1 cellular context compared by ENCODE assay signal in genomic region chr6:44338228-44339122, GRCh38.
A peak's percentile ranks its signal among the peaks of the same experiment; 100 is the strongest.
TF ChIP-seq lines count a peak whose summit lies in the region.

No MANE protein-coding gene starts in this region.

TF ChIP-seq in K562, 482 proteins besides CTCF, POLR2A, EP300 and RAD21 (continued from another document and continues in another):
- no peak for TF ChIP-seq ZNF592 (IDR thresholded peaks at IDR 0.05)
- no peak for TF ChIP-seq ZNF253 (CRISPR knock-in tag; conservative IDR thresholded peaks at IDR 0.05)
- peak; percentile 92 for TF ChIP-seq DEAF1 (CRISPR knock-in tag; IDR thresholded peaks at IDR 0.05)
- no peak for TF ChIP-seq PRPF4 (IDR thresholded peaks at IDR 0.05; ENCODE audit: insufficient read depth, low read depth, low read length, poor library complexity, severe bottlenecking)
- TF ChIP-seq TCF3 (CRISPR knock-in tag; IDR thresholded peaks at IDR 0.05): no peak
- TF ChIP-seq PBX2 (CRISPR knock-in tag; IDR thresholded peaks at IDR 0.05; ENCODE audit: low read depth): no peak
- TF ChIP-seq PBX2 (tag; conservative IDR thresholded peaks at IDR 0.05; ENCODE audit: low read depth): no peak
- no peak for TF ChIP-seq FOXJ3 (CRISPR knock-in tag; IDR thresholded peaks at IDR 0.05)
- no peak for TF ChIP-seq SMAD4 (CRISPR knock-in tag; conservative IDR thresholded peaks at IDR 0.05)
- no peak for TF ChIP-seq POLR2H (tag; IDR thresholded peaks at IDR 0.05; ENCODE audit: low read depth)
- TF ChIP-seq RBM25 (IDR thresholded peaks at IDR 0.05; ENCODE audit: low read depth, low read length, severe bottlenecking): no peak
- no peak for TF ChIP-seq CXXC5 (CRISPR knock-in tag; IDR thresholded peaks at IDR 0.05)
- no peak for TF ChIP-seq KLF6 (CRISPR knock-in tag; IDR thresholded peaks at IDR 0.05; ENCODE audit: borderline replicate concordance)
- TF ChIP-seq ZNF274 (IDR thresholded peaks at IDR 0.05; ENCODE audit: borderline replicate concordance, low read depth, low read length): no peak
- TF ChIP-seq PHF21A (IDR thresholded peaks at IDR 0.05; ENCODE audit: borderline replicate concordance, low read depth): no peak
- no peak for TF ChIP-seq KDM2B (CRISPR knock-in tag; IDR thresholded peaks at IDR 0.05)
- no peak for TF ChIP-seq FOXO4 (CRISPR knock-in tag; IDR thresholded peaks at IDR 0.05)
- TF ChIP-seq STAT6 (CRISPR knock-in tag; IDR thresholded peaks at IDR 0.05): no peak
- TF ChIP-seq HMG20B (CRISPR knock-in tag; IDR thresholded peaks at IDR 0.05): no peak
- no peak for TF ChIP-seq E2F8 (IDR thresholded peaks at IDR 0.05; ENCODE audit: low read depth, partially characterized antibody)
- no peak for TF ChIP-seq CBX1 (IDR thresholded peaks at IDR 0.05; ENCODE audit: low read depth)
- no peak for TF ChIP-seq THAP7 (CRISPR knock-in tag; IDR thresholded peaks at IDR 0.05)
- no peak for TF ChIP-seq MIER1 (IDR thresholded peaks at IDR 0.05; ENCODE audit: low read depth)
- TF ChIP-seq MAFK (IDR thresholded peaks at IDR 0.05; ENCODE audit: low read length): no peak
- TF ChIP-seq CREB3 (tag; conservative IDR thresholded peaks at IDR 0.05; ENCODE audit: low read depth): no peak
- TF ChIP-seq AFF1 (IDR thresholded peaks at IDR 0.05; ENCODE audit: low read depth in 1 of 2, partially characterized antibody in 2 of 2): peak in 1 of 2 experiments; percentile 34
- TF ChIP-seq ZNF644 (tag; IDR thresholded peaks at IDR 0.05; ENCODE audit: low read depth): no peak
- TF ChIP-seq POLR2B (IDR thresholded peaks at IDR 0.05; ENCODE audit: low read depth, partially characterized antibody): no peak
- TF ChIP-seq BRF1 (IDR thresholded peaks at IDR 0.05; ENCODE audit: borderline replicate concordance, extremely low read depth, insufficient read length): no peak
- no peak for TF ChIP-seq PHF20 (IDR thresholded peaks at IDR 0.05; ENCODE audit: partially characterized antibody)
- no peak for TF ChIP-seq PHB (CRISPR knock-in tag; IDR thresholded peaks at IDR 0.05)
- no peak for TF ChIP-seq ZNF785 (CRISPR knock-in tag; IDR thresholded peaks at IDR 0.05)
- no peak for TF ChIP-seq ETS2 (tag; IDR thresholded peaks at IDR 0.05; ENCODE audit: borderline replicate concordance, poor library complexity, severe bottlenecking)
- no peak for TF ChIP-seq YY1 (IDR thresholded peaks at IDR 0.05; ENCODE audit: borderline replicate concordance in 1 of 3, control insufficient read depth in 1 of 3, extremely low read depth in 1 of 3, insufficient read depth in 3 of 3, insufficient read length in 1 of 3, insufficient replicate concordance in 2 of 3, low read depth in 1 of 3, low read length in 2 of 3)
- TF ChIP-seq ZNF695 (CRISPR knock-in tag; IDR thresholded peaks at IDR 0.05): no peak
- no peak for TF ChIP-seq BCOR (IDR thresholded peaks at IDR 0.05)
- no peak for TF ChIP-seq ZNF551 (CRISPR knock-in tag; IDR thresholded peaks at IDR 0.05)
- TF ChIP-seq STAG1 (CRISPR knock-in tag; IDR thresholded peaks at IDR 0.05; ENCODE audit: borderline replicate concordance): peak; percentile 93
- TF ChIP-seq SPI1 (IDR thresholded peaks at IDR 0.05; ENCODE audit: borderline replicate concordance, low read depth, low read length): peak; percentile 25; the same call in 1 of the 2 replicates
- TF ChIP-seq ZNF134 (CRISPR knock-in tag; conservative IDR thresholded peaks at IDR 0.05): no peak
- 0 out of 2 replicates have a peak, but pooled peaks have one; percentile 47 for TF ChIP-seq LCOR (CRISPR knock-in tag; IDR thresholded peaks at IDR 0.05)
